Comparison of ENCODE assay signal across 2 cellular contexts in genomic region chrX:54978448-54978847, GRCh38.
TF ChIP-seq lines count a peak whose summit lies in the region.

No MANE protein-coding gene starts in this region.

TF ChIP-seq in IMR-90, 13 proteins besides CTCF, POLR2A, EP300 and RAD21:
- TF ChIP-seq MAFK (IDR thresholded peaks at IDR 0.05; ENCODE audit: low read depth, low read length): no peak
- TF ChIP-seq MAZ (IDR thresholded peaks at IDR 0.05; ENCODE audit: borderline replicate concordance, low read depth, low read length): no peak
- TF ChIP-seq SMC3 (IDR thresholded peaks at IDR 0.05; ENCODE audit: low read depth, low read length): no peak
- no peak for TF ChIP-seq FOS (IDR thresholded peaks at IDR 0.05; ENCODE audit: low read depth, low read length)
- TF ChIP-seq MXI1 (IDR thresholded peaks at IDR 0.05; ENCODE audit: borderline replicate concordance, low read depth, low read length): no peak
- TF ChIP-seq ELK1 (IDR thresholded peaks at IDR 0.05; ENCODE audit: borderline replicate concordance, low read depth, low read length): no peak
- TF ChIP-seq CEBPB (IDR thresholded peaks at IDR 0.05; ENCODE audit: low read depth, low read length): no peak
- no peak for TF ChIP-seq USF2 (IDR thresholded peaks at IDR 0.05; ENCODE audit: low read depth, low read length)
- TF ChIP-seq RCOR1 (IDR thresholded peaks at IDR 0.05; ENCODE audit: insufficient replicate concordance, low read length): no peak

TF ChIP-seq in SK-N-SH, 30 proteins besides CTCF, POLR2A, EP300 and RAD21:
- TF ChIP-seq GABPA (IDR thresholded peaks at IDR 0.05; ENCODE audit: low read depth): no peak
- TF ChIP-seq PBX3 (IDR thresholded peaks at IDR 0.05): 0 out of 2 replicates have a peak, but pooled peaks have one; percentile 17
